8 cellular contexts compared by ENCODE assay signal in genomic region chr19:43754312-43754561, GRCh38. TPM values are rescaled to one million over a fixed set of nuclear protein-coding genes. Genes with fewer than 3 reads are reported as not detected.
DNase-seq lines count a peak whose midpoint lies in the region; ATAC-seq and TF ChIP-seq lines count a peak whose summit lies in the region.

No MANE protein-coding gene starts in this region.

- H3K9ac ChIP-seq in BLaER1 treated with 17β-estradiol and CSF1 and Interleukin-3, amounts not matched to agents 10 nM and 100 nM = peak overlapping the region; percentile 93 to 99 (median 96)

- H3K27ac ChIP-seq in BLaER1 treated with 17β-estradiol and CSF1 and Interleukin-3, amounts not matched to agents 10 nM and 100 nM = peak overlapping the region; percentile 86 to 99 (median 97)
- peak overlapping the region; percentile 90 to 96 for H3K27ac ChIP-seq in coronary artery

- no peak for ATAC-seq in natural killer cell treated with Interleukin-12 subunit alpha and Interleukin-12 subunit beta and Interleukin-15 and Interleukin-18, amount 100 ng/mL, for 72 hours
- ATAC-seq in HG02610 (IDR thresholded peaks at IDR 0.05; ENCODE audit: unreplicated experiment) = no peak

- peaks cover 70 to 83% of the 10 kb centered on the region in 2 donors for H3K4me1 Mint-ChIP-seq in natural killer cell treated with Interleukin-12 subunit alpha and Interleukin-12 subunit beta and Interleukin-15 and Interleukin-18, amount 100 ng/mL, for 72 hours (ENCODE audit: low read depth in 2 of 2)

- H3K4me3 Mint-ChIP-seq in natural killer cell treated with Interleukin-12 subunit alpha and Interleukin-12 subunit beta and Interleukin-15 and Interleukin-18, amount 100 ng/mL, for 72 hours = peak overlapping the region; percentile 98

- TF ChIP-seq CTCF in LNCaP clone FGC (IDR thresholded peaks at IDR 0.05; ENCODE audit: control insufficient read depth, extremely low read depth, insufficient read depth) (no peak), coronary artery (IDR thresholded peaks at IDR 0.05) (no peak)

- H3K4me1 ChIP-seq in BLaER1 treated with 17β-estradiol and CSF1 and Interleukin-3, amounts not matched to agents 10 nM and 100 nM = peaks cover 48 to 81% (median 65%) of the 10 kb centered on the region in 10 experiments

- no peaks in the 10 kb centered on the region for H3K27me3 Mint-ChIP-seq in natural killer cell treated with Interleukin-12 subunit alpha and Interleukin-12 subunit beta and Interleukin-15 and Interleukin-18, amount 100 ng/mL, for 72 hours

- DNase-seq in LNCaP clone FGC (ENCODE audit: low read depth) (no peak), coronary artery (ENCODE audit: low spot score) (no peak), RKO (ENCODE audit: low spot score) (no peak), NCI-H187 treated with DMSO at 0.1 percent for 48 hours (lab: John Stamatoyannopoulos, UW) (no peak)
- no peak for DNase-seq in natural killer cell treated with Interleukin-12 subunit alpha and Interleukin-12 subunit beta and Interleukin-15 and Interleukin-18, amount 100 ng/mL, for 72 hours (ENCODE audit: low spot score)
- DNase-seq in activated effector memory CD4-positive, alpha-beta T cell treated with anti-CD3 and anti-CD28 coated beads, Interleukin-2, amount 50 U/mL, for 16 hours = no peak

- no peaks in the 10 kb centered on the region for H3K9me3 Mint-ChIP-seq in natural killer cell treated with Interleukin-12 subunit alpha and Interleukin-12 subunit beta and Interleukin-15 and Interleukin-18, amount 100 ng/mL, for 72 hours

- H3K4me2 ChIP-seq in BLaER1 treated with 17β-estradiol and CSF1 and Interleukin-3, amounts not matched to agents 10 nM and 100 nM = peak overlapping the region; percentile 92 to 100 (median 97)

- H3K27me3 ChIP-seq in BLaER1 treated with 17β-estradiol and CSF1 and Interleukin-3, amounts not matched to agents 10 nM and 100 nM = no peaks in the 10 kb centered on the region

- peak overlapping the region; percentile 69 to 87 (median 80) for H3K4me3 ChIP-seq in BLaER1 treated with 17β-estradiol and CSF1 and Interleukin-3, amounts not matched to agents 10 nM and 100 nM
- peak overlapping the region; percentile 75 for H3K4me3 ChIP-seq in LNCaP clone FGC (ENCODE audit: low read depth, low read length)
- peak overlapping the region; percentile 68 for H3K4me3 ChIP-seq in coronary artery

- peaks cover 24% of the 10 kb centered on the region for H3K36me3 Mint-ChIP-seq in natural killer cell treated with Interleukin-12 subunit alpha and Interleukin-12 subunit beta and Interleukin-15 and Interleukin-18, amount 100 ng/mL, for 72 hours

- peaks cover 27 to 41% (median 34%) of the 10 kb centered on the region in 11 experiments for H3K36me3 ChIP-seq in BLaER1 treated with 17β-estradiol and CSF1 and Interleukin-3, amounts not matched to agents 10 nM and 100 nM

- peaks cover 0 to 41% (median 0%) of the 10 kb centered on the region in 11 experiments; a peak in 5 of 22 replicates for H4K20me1 ChIP-seq in BLaER1 treated with 17β-estradiol and CSF1 and Interleukin-3, amounts not matched to agents 10 nM and 100 nM

- H3K27ac Mint-ChIP-seq in natural killer cell treated with Interleukin-12 subunit alpha and Interleukin-12 subunit beta and Interleukin-15 and Interleukin-18, amount 100 ng/mL, for 72 hours = peak overlapping the region; percentile 93 to 100

- no peaks in the 10 kb centered on the region for H3K9me3 ChIP-seq in BLaER1 treated with 17β-estradiol and CSF1 and Interleukin-3, amounts not matched to agents 10 nM and 100 nM (replicated peaks in 1 of 11)

RNA-seq across cellular contexts. Expression of gene SMG9, which starts 0.5 kb away (rescaled TPM):
- 100 to 1,000 TPM in 1 of 2 donors, 10 to 100 TPM in 1; 89.4 to 103 TPM for total RNA-seq in natural killer cell treated with Interleukin-12 subunit alpha and Interleukin-12 subunit beta and Interleukin-15 and Interleukin-18, amount 100 ng/mL, for 72 hours

RNA-seq across cellular contexts. Expression of gene KCNN4, which starts 26.5 kb away (rescaled TPM):
- 100 to 1,000 TPM in 1 of 2 donors, 10 to 100 TPM in 1; 99.4 to 107 TPM for total RNA-seq in natural killer cell treated with Interleukin-12 subunit alpha and Interleukin-12 subunit beta and Interleukin-15 and Interleukin-18, amount 100 ng/mL, for 72 hours

RNA-seq across cellular contexts. Expression of gene IRGC, which starts 38.4 kb away (rescaled TPM):
- not detected for total RNA-seq in natural killer cell treated with Interleukin-12 subunit alpha and Interleukin-12 subunit beta and Interleukin-15 and Interleukin-18, amount 100 ng/mL, for 72 hours

RNA-seq across cellular contexts. Expression of gene LYPD5, which starts 48.0 kb away (rescaled TPM):
- total RNA-seq in natural killer cell treated with Interleukin-12 subunit alpha and Interleukin-12 subunit beta and Interleukin-15 and Interleukin-18, amount 100 ng/mL, for 72 hours = under 1 TPM in 1 of 2 donors, not detected in 1; 0.29 TPM
